13 cellular contexts compared by ENCODE assay signal in genomic region chr5:150647275-150648251, GRCh38. TPM values are rescaled to one million over a fixed set of nuclear protein-coding genes. Genes with fewer than 3 reads are reported as not detected.
DNase-seq lines count a peak whose midpoint lies in the region; ATAC-seq lines count a peak whose summit lies in the region.
"Had no signal": no experiment of that assay in that cellular context is flagged by ENCODE, and none has a peak within 500 bp of the region (broad histone marks: within the 10 kb centered on the region; RNA-seq: fewer than 3 reads in every experiment).

No MANE protein-coding gene starts in this region.

- H3K27me3 ChIP-seq in trophoblast cell (ENCODE audit: insufficient read depth, low read length) = no peaks in the 10 kb centered on the region

- peak overlapping the region; percentile 45 for H3K18ac ChIP-seq in trophoblast cell (ENCODE audit: low read length)

- peaks cover 5% of the 10 kb centered on the region for H3K79me2 ChIP-seq in trophoblast cell (ENCODE audit: control insufficient read depth, insufficient read depth, low read length, poor library complexity)

- H3K27ac ChIP-seq in trophoblast cell (ENCODE audit: low read depth, low read length) (no peak overlapping the region), urinary bladder (ENCODE audit: low read depth) (peak overlapping the region; percentile 28)

- no peak overlapping the region for H2BK120ac ChIP-seq in trophoblast cell (ENCODE audit: insufficient read depth, low read length, poor library complexity)

- no peak overlapping the region for H2BK5ac ChIP-seq in trophoblast cell (ENCODE audit: low read depth, low read length, poor library complexity)

- no peak overlapping the region for H3K4me3 ChIP-seq in trophoblast cell (ENCODE audit: low read depth, low read length)
- no peak overlapping the region for H3K4me3 ChIP-seq in urinary bladder (ENCODE audit: low read depth, low read length)

- no CpG with 5 or more reads among the region's 25 CpGs for WGBS in trophoblast cell (ENCODE audit: extremely low coverage, insufficient coverage, insufficient read length)
- 41% methylated on average over 25 of the region's 25 CpGs for WGBS in urinary bladder

- no peak overlapping the region for H2AFZ ChIP-seq in trophoblast cell (ENCODE audit: insufficient read depth, low read length, poor library complexity)

- H4K8ac ChIP-seq in trophoblast cell (ENCODE audit: low read depth, low read length) = no peak overlapping the region

- no peaks in the 10 kb centered on the region for H3K9me3 ChIP-seq in trophoblast cell (ENCODE audit: insufficient read depth, low read depth, low read length)

- no peak overlapping the region for H3K23ac ChIP-seq in trophoblast cell (ENCODE audit: low read length)

- H3K9ac ChIP-seq in trophoblast cell (ENCODE audit: low read length) = no peak overlapping the region

- DNase-seq in cerebellum (ENCODE audit: low spot score) (peak; percentile 61), islet precursor cell (peak; percentile 58), trophoblast cell (peak; percentile 89 to 90), SIG-M5 treated with dmso at 0.1 percent for 504 hours (lab: John Stamatoyannopoulos, UW; ENCODE audit: unreplicated experiment) (no peak), A172 (ENCODE audit: low spot score) (no peak)
- DNase-seq: activated naive CD4-positive, alpha-beta T cell treated with Interleukin-2 at 50 U/mL for 16 hours; CD4-positive, alpha-beta T cell; NCI-H1048; stimulated activated CD4-positive, alpha-beta T cell treated with anti-CD3 and anti-CD28 coated beads, Interleukin-2, amount 100 ng/mL, for 48 hours had no signal

- H3K4ac ChIP-seq in trophoblast cell (ENCODE audit: low read depth, low read length) = no peak overlapping the region

- no peak overlapping the region for H2AK5ac ChIP-seq in trophoblast cell (ENCODE audit: low read length)

- peaks cover 21% of the 10 kb centered on the region for H3K79me1 ChIP-seq in trophoblast cell (ENCODE audit: low read length)

- H4K91ac ChIP-seq in trophoblast cell (ENCODE audit: low read depth, low read length) = peak overlapping the region; percentile 22

- peaks cover 45 to 49% of the 10 kb centered on the region in 2 experiments for H3K36me3 ChIP-seq in trophoblast cell (ENCODE audit: control insufficient read depth in 1 of 2, insufficient read depth in 2 of 2, low read length in 2 of 2)
- no peaks in the 10 kb centered on the region for H3K36me3 ChIP-seq in urinary bladder (ENCODE audit: insufficient read depth)

- ATAC-seq in GM19328 (IDR thresholded peaks at IDR 0.05; ENCODE audit: unreplicated experiment) = no peak
- no peak for ATAC-seq in GM21381 (IDR thresholded peaks at IDR 0.05; ENCODE audit: unreplicated experiment)
- ATAC-seq: SK-N-SH treated with all-trans-retinoic acid at 6 μM for 48 hours had no signal

- no peak overlapping the region for H3K4me2 ChIP-seq in trophoblast cell (ENCODE audit: low read length)

- H4K12ac ChIP-seq in trophoblast cell (ENCODE audit: low read depth, low read length) = no peak overlapping the region

- no peak overlapping the region for H3K14ac ChIP-seq in trophoblast cell (ENCODE audit: low read length)

- H2BK12ac ChIP-seq in trophoblast cell (ENCODE audit: low read length) = no peak overlapping the region

- H3K4me1 ChIP-seq in trophoblast cell (ENCODE audit: control insufficient read depth in 1 of 2, insufficient read depth in 2 of 2, low read length in 2 of 2) = peaks cover 19 to 29% of the 10 kb centered on the region in 2 experiments
- H3K4me1 ChIP-seq in urinary bladder (ENCODE audit: insufficient read depth) = no peaks in the 10 kb centered on the region

RNA-seq across cellular contexts. Expression of gene SYNPO, which starts 7.1 kb away (rescaled TPM):
- total RNA-seq in cerebellum (1.4 TPM), urinary bladder (6.8 TPM)
- 52.3 and 58.9 TPM in 2 replicates for polyA plus RNA-seq in trophoblast cell (2013)
- polyA plus RNA-seq in urinary bladder = 47.2 TPM
- total RNA-seq in A172 (2014; rRNA removed; shearing (Covaris generic)) = 7.2 and 9.0 TPM in 2 replicates

RNA-seq across cellular contexts. Expression of gene MYOZ3, which starts 13.5 kb away (rescaled TPM):
- 1.8 TPM for total RNA-seq in cerebellum
- 9.5 and 10.0 TPM in 2 replicates for polyA plus RNA-seq in trophoblast cell (2013)
- total RNA-seq in urinary bladder = 3.2 TPM
- 1.5 TPM for polyA plus RNA-seq in urinary bladder
- 0.07 and 0.45 TPM in 2 replicates for total RNA-seq in A172 (2014; rRNA removed; shearing (Covaris generic))
- total RNA-seq: CD4-positive, alpha-beta T cell had no signal

RNA-seq across cellular contexts. Expression of gene RBM22, which starts 53.3 kb away (rescaled TPM):
- total RNA-seq in cerebellum = 35.5 TPM
- 50.4 and 51.3 TPM in 2 replicates for polyA plus RNA-seq in trophoblast cell (2013)
- total RNA-seq in urinary bladder = 31.1 TPM
- 28.3 TPM for polyA plus RNA-seq in urinary bladder
- total RNA-seq in A172 (2014; rRNA removed; shearing (Covaris generic)) = 36.4 and 45.8 TPM in 2 replicates

Comparison
In these comparisons a context has a peak if more than half of its experiments do, and no peak if none do; other contexts are left out.
1. DNase-seq: peak in cerebellum (single experiment), islet precursor cell (single experiment) and trophoblast cell (2 of 2); none in SIG-M5 treated with dmso at 0.1 percent for 504 hours (single experiment) and A172 (single experiment).